ENCODE assay signal across 8 cellular contexts in the genomic region with DNA sequence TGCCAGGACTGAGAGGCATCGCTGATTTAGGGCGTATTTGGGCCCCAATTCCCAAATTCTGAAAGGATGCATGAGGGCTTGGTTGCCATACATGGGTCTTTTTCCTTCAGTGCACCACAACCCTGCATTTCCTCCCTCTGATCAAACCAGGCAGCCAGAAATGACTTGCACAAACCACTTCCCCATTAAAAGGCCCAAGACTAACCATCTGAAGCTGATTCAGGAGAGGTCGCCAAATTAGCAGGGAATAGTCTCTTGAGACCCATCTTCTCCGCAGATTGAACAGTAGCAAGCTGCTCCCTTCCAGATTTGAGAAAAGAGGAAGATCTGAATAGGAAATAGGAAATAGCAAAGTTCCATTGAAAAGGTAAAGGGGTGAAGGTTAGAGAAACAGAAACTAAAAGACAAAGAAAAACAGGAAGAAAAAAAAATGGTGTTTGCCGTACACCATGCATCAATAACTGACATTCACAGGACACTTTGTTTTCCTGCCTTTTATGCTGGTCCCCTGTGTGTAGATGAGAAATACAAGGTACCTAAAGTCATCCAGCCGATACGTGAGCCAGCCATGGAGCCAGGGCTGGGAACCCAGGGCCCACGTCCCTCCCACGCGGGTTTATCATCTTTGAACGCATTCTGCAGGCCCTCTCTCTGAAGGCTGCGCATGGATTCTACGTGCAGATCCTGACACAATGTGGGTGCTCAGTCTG.
A peak's percentile ranks its signal among the peaks of the same experiment; 100 is the strongest.
DNase-seq lines count a peak whose midpoint lies in the region; ATAC-seq and TF ChIP-seq lines count a peak whose summit lies in the region.

No MANE protein-coding gene starts in this region.

- H3K27me3 ChIP-seq in OCI-LY3 (ENCODE audit: low read depth, low read length) (peaks cover 43% of the 10 kb centered on the region), left lung (no peaks in the 10 kb centered on the region), GM23248 (replicated peaks; ENCODE audit: insufficient read depth) (no peaks in the 10 kb centered on the region), smooth muscle cell (ENCODE audit: low read depth) (peaks cover 28% of the 10 kb centered on the region)

- intact Hi-C loops in left lung (cut with DNase I) = no loop called here

- H3K36me3 ChIP-seq in OCI-LY3 (replicated peaks; ENCODE audit: low read depth, low read length) (no peaks in the 10 kb centered on the region), left lung (no peaks in the 10 kb centered on the region), GM23248 (ENCODE audit: low read depth) (no peaks in the 10 kb centered on the region), smooth muscle cell (ENCODE audit: low read depth) (no peaks in the 10 kb centered on the region)

- no peak overlapping the region for H3K9ac ChIP-seq in OCI-LY3 (ENCODE audit: low read length)
- no peak overlapping the region for H3K9ac ChIP-seq in GM23248
- no peak overlapping the region for H3K9ac ChIP-seq in smooth muscle cell (ENCODE audit: low read depth)

- TF ChIP-seq CTCF in OCI-LY3 (IDR thresholded peaks at IDR 0.05; ENCODE audit: low read depth, low read length) (no peak), left lung (IDR thresholded peaks at IDR 0.05) (no peak), smooth muscle cell (IDR thresholded peaks at IDR 0.05; ENCODE audit: borderline replicate concordance, insufficient read depth, poor library complexity, severe bottlenecking) (no peak)

- peak overlapping the region; percentile 82 for H3K4me2 ChIP-seq in OCI-LY3 (ENCODE audit: low read length)
- H3K4me2 ChIP-seq in GM23248 (ENCODE audit: unreplicated experiment) = no peak overlapping the region
- no peak overlapping the region for H3K4me2 ChIP-seq in smooth muscle cell

- no peaks in the 10 kb centered on the region for H3K79me2 ChIP-seq in OCI-LY3 (ENCODE audit: low read length)
- H3K79me2 ChIP-seq in GM23248 (ENCODE audit: insufficient read depth) = no peaks in the 10 kb centered on the region
- H3K79me2 ChIP-seq in smooth muscle cell (ENCODE audit: low read depth) = no peaks in the 10 kb centered on the region

- ATAC-seq in GM18867 (IDR thresholded peaks at IDR 0.05; ENCODE audit: unreplicated experiment) (peak; percentile 87), HG02798 (IDR thresholded peaks at IDR 0.05; ENCODE audit: poor library complexity, unreplicated experiment) (peak; percentile 75), left lung (peak; percentile 17), HG03521 (IDR thresholded peaks at IDR 0.05; ENCODE audit: unreplicated experiment) (no peak)

- no peaks in the 10 kb centered on the region for H3F3A ChIP-seq in GM23248 (ENCODE audit: insufficient read depth)
- no peaks in the 10 kb centered on the region for H3F3A ChIP-seq in smooth muscle cell (ENCODE audit: low read depth)

- H3K27ac ChIP-seq in OCI-LY3 (ENCODE audit: low read length) (no peak overlapping the region), left lung (peak overlapping the region; percentile 21 to 59), GM23248 (no peak overlapping the region), smooth muscle cell (ENCODE audit: low read depth) (no peak overlapping the region)

- H3K9me3 ChIP-seq in OCI-LY3 (ENCODE audit: insufficient read depth, low read length) (no peaks in the 10 kb centered on the region), left lung (no peaks in the 10 kb centered on the region), GM23248 (ENCODE audit: low read depth) (no peaks in the 10 kb centered on the region), smooth muscle cell (replicated peaks; ENCODE audit: low read depth) (no peaks in the 10 kb centered on the region)

- no peaks in the 10 kb centered on the region for H3K9me2 ChIP-seq in GM23248 (ENCODE audit: insufficient read depth)

- H3K4me1 ChIP-seq in OCI-LY3 (ENCODE audit: low read length) = peaks cover 11% of the 10 kb centered on the region
- H3K4me1 ChIP-seq in left lung = peaks cover 0 to 18% of the 10 kb centered on the region in 2 donors
- no peaks in the 10 kb centered on the region for H3K4me1 ChIP-seq in GM23248 (ENCODE audit: insufficient read depth)
- H3K4me1 ChIP-seq in smooth muscle cell (ENCODE audit: low read depth) = no peaks in the 10 kb centered on the region

- H3K4me3 ChIP-seq in OCI-LY3 (ENCODE audit: low read length) (peak overlapping the region; percentile 61), left lung (peak overlapping the region in 1 of 2 donors; percentile 13), GM23248 (no peak overlapping the region), smooth muscle cell (no peak overlapping the region)

- 58 to 63% methylated on average over 13 of the region's 13 CpGs for WGBS in GM23248 (ENCODE audit: low coverage in 1 of 2, low lambda C conversion rate in 2 of 2, missing lambda C conversion rate in 2 of 2), 2 experiments
- WGBS in smooth muscle cell (ENCODE audit: low lambda C conversion rate) = 95% methylated on average over 13 of the region's 13 CpGs

- H2AFZ ChIP-seq in OCI-LY3 (ENCODE audit: low read depth, low read length) = no peak overlapping the region
- H2AFZ ChIP-seq in GM23248 = no peak overlapping the region
- H2AFZ ChIP-seq in smooth muscle cell (ENCODE audit: low read depth) = no peak overlapping the region

- in situ Hi-C loops in GM23248 (cut with MboI) = no loop called here

- DNase-seq in left lung (no peak), GM23248 (no peak), NCI-H146 treated with DMSO at 0.1 percent for 48 hours (lab: John Stamatoyannopoulos, UW; ENCODE audit: unreplicated experiment) (no peak), smooth muscle cell (lab: John Stamatoyannopoulos, UW; ENCODE audit: unreplicated experiment) (no peak)

- H4K20me1 ChIP-seq in OCI-LY3 (ENCODE audit: insufficient read depth, low read length) (no peaks in the 10 kb centered on the region), GM23248 (ENCODE audit: insufficient read depth) (no peaks in the 10 kb centered on the region), smooth muscle cell (ENCODE audit: low read depth) (no peaks in the 10 kb centered on the region)

Comparison
In these comparisons a context has a peak if more than half of its experiments do, and no peak if none do; other contexts are left out.
1. H3K27ac ChIP-seq: peak in left lung (2 of 2); none in OCI-LY3 (single experiment), GM23248 (single experiment) and smooth muscle cell (single experiment).